In the genomic region with DNA sequence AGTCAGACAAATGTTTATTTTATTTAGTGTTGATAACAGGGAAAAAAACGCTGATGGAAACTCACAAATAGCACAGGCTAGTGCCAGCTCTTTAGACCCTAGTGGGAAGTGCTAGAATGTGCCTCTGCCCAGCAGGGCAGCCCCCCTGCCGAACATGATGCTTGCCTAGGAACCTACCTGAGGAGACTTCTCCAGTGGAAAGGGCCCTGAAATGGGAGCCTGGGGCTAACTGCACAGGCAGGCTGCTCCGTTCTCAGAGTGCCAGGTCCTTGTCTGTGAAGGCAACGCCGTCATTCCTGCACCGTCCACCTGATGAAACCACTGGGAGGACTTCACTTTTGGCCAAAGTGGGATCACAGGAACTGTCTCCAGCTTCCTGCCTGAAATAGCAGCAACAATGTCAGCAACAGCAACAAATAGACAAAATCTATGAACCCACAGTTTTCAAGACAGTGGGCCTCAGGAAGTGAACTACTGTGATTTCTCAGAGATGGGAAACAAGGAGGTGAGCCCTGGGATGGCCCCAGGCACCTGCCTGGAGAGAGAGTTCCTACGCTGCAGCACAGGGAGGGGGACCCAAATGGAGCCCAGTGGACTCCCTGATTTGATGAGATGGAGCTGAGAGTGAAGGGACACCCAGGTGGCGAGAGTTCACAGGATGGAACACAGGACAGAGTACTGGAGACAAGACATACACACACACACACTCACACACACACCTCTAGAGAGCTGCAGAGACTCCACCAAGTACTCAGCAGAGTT, we compare ENCODE assay signal across 12 cellular contexts.
"Had no signal": no experiment of that assay in that cellular context is flagged by ENCODE, and none has a peak within 500 bp of the region (broad histone marks: within the 10 kb centered on the region; RNA-seq: fewer than 3 reads in every experiment).

No MANE protein-coding gene starts in this region.

- H3K9me3 ChIP-seq: ascending aorta, thyroid gland, vagina had no signal

- H3K36me3 Mint-ChIP-seq: natural killer cell had no signal

- ATAC-seq: effector memory CD8-positive, alpha-beta T cell; natural killer cell had no signal

- H3K4me3 Mint-ChIP-seq: activated CD4-positive, alpha-beta memory T cell treated with anti-CD3 and anti-CD28 coated beads, Interleukin-2, amount 10 ng/mL, durations not matched to agents 7 days and 5 days; dendritic cell treated with granulocyte-macrophage colony-stimulating factor and Interleukin-4, amounts not matched to agents 40 ng/mL and 50 ng/mL, for 4 days; effector memory CD8-positive, alpha-beta T cell; natural killer cell had no signal

- H3K27ac Mint-ChIP-seq: activated CD4-positive, alpha-beta memory T cell treated with anti-CD3 and anti-CD28 coated beads, Interleukin-2, amount 10 ng/mL, durations not matched to agents 7 days and 5 days; dendritic cell treated with granulocyte-macrophage colony-stimulating factor and Interleukin-4, amounts not matched to agents 40 ng/mL and 50 ng/mL, for 4 days; effector memory CD8-positive, alpha-beta T cell; natural killer cell had no signal

- H3K27me3 ChIP-seq: ascending aorta, thyroid gland, vagina had no signal

- H3K27ac ChIP-seq: ascending aorta, vagina had no signal

- H3K4me1 Mint-ChIP-seq: activated CD4-positive, alpha-beta memory T cell treated with anti-CD3 and anti-CD28 coated beads, Interleukin-2, amount 10 ng/mL, durations not matched to agents 7 days and 5 days; natural killer cell had no signal

- H3K36me3 ChIP-seq: ascending aorta, thyroid gland, vagina had no signal

- H3K9me3 Mint-ChIP-seq: activated CD4-positive, alpha-beta memory T cell treated with anti-CD3 and anti-CD28 coated beads, Interleukin-2, amount 10 ng/mL, durations not matched to agents 7 days and 5 days; dendritic cell treated with granulocyte-macrophage colony-stimulating factor and Interleukin-4, amounts not matched to agents 40 ng/mL and 50 ng/mL, for 4 days; effector memory CD8-positive, alpha-beta T cell; natural killer cell had no signal

- H3K4me3 ChIP-seq: ascending aorta, thyroid gland, vagina had no signal

- DNase-seq: activated CD4-positive, alpha-beta memory T cell treated with anti-CD3 and anti-CD28 coated beads, Interleukin-2, amount 10 ng/mL, durations not matched to agents 7 days and 5 days; activated CD4-positive, alpha-beta T cell treated with anti-CD3 and anti-CD28 coated beads for 1 hour; activated naive CD4-positive, alpha-beta T cell; caudate nucleus; effector memory CD8-positive, alpha-beta T cell; erythroblast; natural killer cell; stimulated activated CD4-positive, alpha-beta T cell treated with anti-CD3 and anti-CD28 coated beads, Interleukin-15, amount 100 ng/mL, for 24 hours had no signal
